Comparison of ENCODE assay signal across 8 cellular contexts in genomic region chr15:43133429-43134156, GRCh38. TPM values are rescaled to one million over a fixed set of nuclear protein-coding genes. Genes with fewer than 3 reads are reported as not detected.
A peak's percentile ranks its signal among the peaks of the same experiment; 100 is the strongest.
DNase-seq lines count a peak whose midpoint lies in the region; ATAC-seq, FAIRE-seq and TF ChIP-seq lines count a peak whose summit lies in the region.

Gene TMEM62, plus strand, starts transcription at chr15:43133586. Its CDS starts 217 bp downstream, at chr15:43133803.

- H3K79me2 ChIP-seq in Loucy (ENCODE audit: insufficient read depth, low read length) (peaks cover 18% of the 10 kb centered on the region), parathyroid adenoma (no peaks in the 10 kb centered on the region)

- no peaks in the 10 kb centered on the region for H3K9me2 ChIP-seq in Loucy (replicated peaks; ENCODE audit: low read depth, low read length)

- H4K20me1 ChIP-seq in Loucy (ENCODE audit: insufficient read depth, low read length, poor library complexity, severe bottlenecking): peaks cover 4% of the 10 kb centered on the region

- DNase-seq in GM10266 (ENCODE audit: extremely low spot score) (peak; percentile 95), H54 (ENCODE audit: insufficient read length, low spot score) (peak; percentile 71), SW480 (ENCODE audit: low spot score) (peak; percentile 83), adipocyte (ENCODE audit: low read depth) (peak; percentile 75), cardiac septum (ENCODE audit: low spot score) (peak; percentile 93), upper lobe of left lung (peak; percentile 95 to 96)

- peak in 1 of 4 donors; percentile 55 for TF ChIP-seq EP300 in upper lobe of left lung (IDR thresholded peaks at IDR 0.05)

- 0 out of 2 replicates have a peak, but pooled peaks cover 5% of the 10 kb centered on the region for H3K9me3 ChIP-seq in Loucy (ENCODE audit: insufficient read depth, low read depth, low read length)
- no peaks in the 10 kb centered on the region for H3K9me3 ChIP-seq in adipocyte (ENCODE audit: control insufficient read depth, low read length)
- no peaks in the 10 kb centered on the region for H3K9me3 ChIP-seq in parathyroid adenoma (ENCODE audit: control insufficient read depth, low read length)
- H3K9me3 ChIP-seq in upper lobe of left lung: peaks cover 0 to 2% (median 0%) of the 10 kb centered on the region in 4 donors

- H3K4me2 ChIP-seq in Loucy (ENCODE audit: low read depth, low read length, poor library complexity, severe bottlenecking) (peak within 1 kb of the TSS; percentile 99), parathyroid adenoma (ENCODE audit: low read length) (peak within 1 kb of the TSS; percentile 87)

- H3F3A ChIP-seq in Loucy (ENCODE audit: low read depth): no peaks in the 10 kb centered on the region

- peak within 1 kb of the TSS; percentile 80 for H3K9ac ChIP-seq in Loucy (ENCODE audit: low read depth, low read length, poor library complexity, severe bottlenecking)
- H3K9ac ChIP-seq in adipocyte (ENCODE audit: low read length): peak within 1 kb of the TSS; percentile 89
- peak within 1 kb of the TSS; percentile 40 for H3K9ac ChIP-seq in parathyroid adenoma

- peak within 1 kb of the TSS; percentile 97 for H2AFZ ChIP-seq in Loucy (ENCODE audit: low read length)
- peak within 1 kb of the TSS; percentile 95 for H2AFZ ChIP-seq in parathyroid adenoma

- peak; percentile 50; the same call in 1 of the 2 replicates for TF ChIP-seq POLR2A in H54 (IDR thresholded peaks at IDR 0.05; ENCODE audit: low read depth, low read length)
- peak in 3 of 4 donors; percentile 55 to 94 (median 84) for TF ChIP-seq POLR2A in upper lobe of left lung (IDR thresholded peaks at IDR 0.05)

- H3K36me3 ChIP-seq in Loucy (ENCODE audit: insufficient read depth, low read length): no peaks in the 10 kb centered on the region
- H3K36me3 ChIP-seq in adipocyte (ENCODE audit: control insufficient read depth, insufficient read depth, low read length, severe bottlenecking): peaks cover 16% of the 10 kb centered on the region
- H3K36me3 ChIP-seq in parathyroid adenoma (ENCODE audit: control insufficient read depth, insufficient read depth, low read length): no peaks in the 10 kb centered on the region
- peaks cover 0 to 29% (median 16%) of the 10 kb centered on the region in 4 donors for H3K36me3 ChIP-seq in upper lobe of left lung

- WGBS in upper lobe of left lung, 2 donors: 0 to 4% methylated on average over 14 to 24 of the region's 66 CpGs

- intact Hi-C loops in cardiac septum (cut with DNase I): loop anchor here (5.0 kb wide), 1 partner anchor 54 kb away; the partner anchor contains the start of gene CCNDBP1

- H3K4me3 ChIP-seq in Loucy (ENCODE audit: low read length, poor library complexity, severe bottlenecking) (peak within 1 kb of the TSS; percentile 87), adipocyte (ENCODE audit: low read length) (peak within 1 kb of the TSS; percentile 89), parathyroid adenoma (ENCODE audit: low read depth, low read length) (peak within 1 kb of the TSS; percentile 70), upper lobe of left lung (peak within 1 kb of the TSS; percentile 67 to 97 (median 70))

- peak; percentile 95 to 96 for ATAC-seq in upper lobe of left lung (ENCODE audit: low FRiP score in 2 of 2)

- no peaks in the 10 kb centered on the region for H3K27me3 ChIP-seq in Loucy (ENCODE audit: insufficient read depth, low read length, poor library complexity, severe bottlenecking)
- no peaks in the 10 kb centered on the region for H3K27me3 ChIP-seq in adipocyte (replicated peaks; ENCODE audit: control insufficient read depth, insufficient read depth, low read length)
- H3K27me3 ChIP-seq in parathyroid adenoma (ENCODE audit: control insufficient read depth, insufficient read depth, low read length): no peaks in the 10 kb centered on the region
- no peaks in the 10 kb centered on the region for H3K27me3 ChIP-seq in upper lobe of left lung

- peak within 1 kb of the TSS; percentile 77 for H3K27ac ChIP-seq in parathyroid adenoma
- peak within 1 kb of the TSS; percentile 83 to 93 (median 89) for H3K27ac ChIP-seq in upper lobe of left lung

- H3K4me1 ChIP-seq in Loucy (ENCODE audit: insufficient read depth, low read length, poor library complexity, severe bottlenecking): peaks cover 16% of the 10 kb centered on the region
- peaks cover 14% of the 10 kb centered on the region for H3K4me1 ChIP-seq in adipocyte (ENCODE audit: control insufficient read depth, insufficient read depth, low read length)
- no peaks in the 10 kb centered on the region for H3K4me1 ChIP-seq in parathyroid adenoma
- H3K4me1 ChIP-seq in upper lobe of left lung: peaks cover 4 to 19% (median 15%) of the 10 kb centered on the region in 4 donors

- TF ChIP-seq CTCF in GM10266 (IDR thresholded peaks at IDR 0.05; ENCODE audit: control insufficient read depth, insufficient read depth, low read depth, missing control alignments): no peak
- no peak for TF ChIP-seq CTCF in Loucy (conservative IDR thresholded peaks at IDR 0.05; ENCODE audit: low read length)
- no peak for TF ChIP-seq CTCF in parathyroid adenoma (IDR thresholded peaks at IDR 0.05)
- peak in 3 of 6 experiments; percentile 41 to 54 (median 46) for TF ChIP-seq CTCF in upper lobe of left lung (IDR thresholded peaks at IDR 0.05)

- FAIRE-seq in H54 (lab: Jason Lieb, UNC): no peak

RNA-seq across cellular contexts. Expression of gene TMEM62, which starts in this region (rescaled TPM):
- total RNA-seq in cardiac septum: 9.3 TPM
- 10 to 100 TPM; 20.9 to 45.1 (median 25.1) TPM for total RNA-seq in upper lobe of left lung

Comparison
In these comparisons a context has a peak if more than half of its experiments do, and no peak if none do; other contexts are left out.
1. Peak in every context shown above with its lines: DNase-seq, ATAC-seq, H3K4me3 ChIP-seq and H3K27ac ChIP-seq.